Comparison of ENCODE assay signal across 15 cellular contexts in genomic region chr1:9454094-9454418, GRCh38.
DNase-seq lines count a peak whose midpoint lies in the region; ATAC-seq and TF ChIP-seq lines count a peak whose summit lies in the region.
"Had no signal": no experiment of that assay in that cellular context is flagged by ENCODE, and none has a peak within 500 bp of the region (broad histone marks: within the 10 kb centered on the region; RNA-seq: fewer than 3 reads in every experiment).

No MANE protein-coding gene starts in this region.

- H3K27me3 ChIP-seq in DOHH2 (ENCODE audit: control insufficient read depth, low read length) (0 out of 2 replicates have a peak, but pooled peaks cover 2% of the 10 kb centered on the region), Panc1 (ENCODE audit: control insufficient read depth, insufficient read depth, low read length) (no peaks in the 10 kb centered on the region), right lobe of liver (no peaks in the 10 kb centered on the region), thyroid gland (no peaks in the 10 kb centered on the region)

- no peak overlapping the region for H3K27ac Mint-ChIP-seq in activated naive CD4-positive, alpha-beta T cell treated with anti-CD3 and anti-CD28 coated beads for 36 hours
- H3K27ac Mint-ChIP-seq: B cell; CD14-positive monocyte; CD8-positive, alpha-beta T cell had no signal

- H3K4me1 ChIP-seq in DOHH2 (ENCODE audit: control insufficient read depth, low read length) (peaks cover 27% of the 10 kb centered on the region), Panc1 (ENCODE audit: control insufficient read depth, insufficient read depth, low read length) (peaks cover 17% of the 10 kb centered on the region), right lobe of liver (peaks cover 0 to 50% (median 22%) of the 10 kb centered on the region in 4 donors), thyroid gland (peaks cover 2 to 8% of the 10 kb centered on the region in 2 donors)
- H3K4me1 ChIP-seq: HAP-1 had no signal

- H4K20me1 ChIP-seq in DOHH2 (ENCODE audit: control insufficient read depth, insufficient read depth, low read depth, low read length) = no peaks in the 10 kb centered on the region

- no peaks in the 10 kb centered on the region for H3K36me3 Mint-ChIP-seq in activated naive CD4-positive, alpha-beta T cell treated with anti-CD3 and anti-CD28 coated beads for 36 hours (ENCODE audit: low read depth)
- H3K36me3 Mint-ChIP-seq: CD14-positive monocyte; CD8-positive, alpha-beta T cell had no signal

- CTCF ChIA-PET in Panc1 (lab: Charles Lee) = no interaction called here
- CTCF ChIA-PET in activated naive CD4-positive, alpha-beta T cell treated with anti-CD3 and anti-CD28 coated beads for 36 hours (lab: Charles Lee) = interaction anchor here (4.2 to 7.2 kb wide), 2 partner anchors 164 to 186 kb away, joined by 26 to 118 read pairs; partner anchors contain the start of gene SPSB1

- no peaks in the 10 kb centered on the region for H3K4me1 Mint-ChIP-seq in activated naive CD4-positive, alpha-beta T cell treated with anti-CD3 and anti-CD28 coated beads for 36 hours (ENCODE audit: low read depth)
- H3K4me1 Mint-ChIP-seq: CD14-positive monocyte had no signal

- no TSS peak for BruUV-seq in Panc1 (replicated peaks; lab: Mats Ljungman, UMichigan)

- intact Hi-C loops in Panc1 (cut with micrococcal nuclease; ENCODE audit: unreplicated experiment) = loop anchor here (10.0 kb wide), 1 partner anchor 79 kb away; no protein-coding TSS in a partner anchor
- intact Hi-C loops in right lobe of liver (cut with DNase I) = no loop called here
- intact Hi-C loops in activated naive CD4-positive, alpha-beta T cell treated with anti-CD3 and anti-CD28 coated beads for 36 hours (cut with micrococcal nuclease) = no loop called here
- intact Hi-C loops in thyroid gland (cut with DNase I) = no loop called here

- no peaks in the 10 kb centered on the region for H3K27me3 Mint-ChIP-seq in activated naive CD4-positive, alpha-beta T cell treated with anti-CD3 and anti-CD28 coated beads for 36 hours (ENCODE audit: low read depth)
- H3K27me3 Mint-ChIP-seq: B cell had no signal

- peak overlapping the region; percentile 53 for H3K4me2 ChIP-seq in DOHH2 (ENCODE audit: low read length)

- 12% methylated on average over 3 of the region's 6 CpGs for WGBS in right lobe of liver (ENCODE audit: insufficient coverage, low coverage, low lambda C conversion rate, missing lambda C conversion rate)
- WGBS in thyroid gland, 2 donors = 63 to 75% methylated on average over 6 of the region's 6 CpGs

- TF ChIP-seq POLR2A in right lobe of liver (IDR thresholded peaks at IDR 0.05) (no peak), thyroid gland (IDR thresholded peaks at IDR 0.05) (no peak)

- ATAC-seq in Panc1 (no peak), right lobe of liver (peak; percentile 45 to 69 (median 66)), HG03097 (IDR thresholded peaks at IDR 0.05; ENCODE audit: low FRiP score, unreplicated experiment) (no peak)
- ATAC-seq: CD8-positive, alpha-beta T cell had no signal

- DNase-seq in Panc1 (ENCODE audit: low read depth, low spot score) (no peak), right lobe of liver (peak in 2 of 3 donors; percentile 66 to 80), ureter (ENCODE audit: low spot score) (no peak), thyroid gland (no peak)
- no peak for DNase-seq in activated naive CD4-positive, alpha-beta T cell treated with anti-CD3 and anti-CD28 coated beads for 36 hours
- DNase-seq: CD8-positive, alpha-beta T cell; COR-L47; DND-41; GF-D8 had no signal

- no peaks in the 10 kb centered on the region for H3K9me2 ChIP-seq in DOHH2 (replicated peaks; ENCODE audit: control insufficient read depth, low read length)

- in situ Hi-C loops in Panc1 (cut with HindIII; ENCODE audit: low pct_unique_long_range_greater_than_20kb, low sequenced_read_pairs) = no loop called here

- H3K4me3 ChIP-seq in DOHH2 (ENCODE audit: low read length) (0 out of 2 replicates have a peak overlapping the region, but pooled peaks have one; percentile 5), Panc1 (ENCODE audit: low read depth in 2 of 2, low read length in 2 of 2) (no peak overlapping the region), right lobe of liver (peak overlapping the region in 2 of 3 donors; percentile 8 to 38), thyroid gland (replicated peaks in 1 of 3) (no peak overlapping the region)
- H3K4me3 ChIP-seq: HAP-1 had no signal

- no peak overlapping the region for H3K27ac ChIP-seq in DOHH2 (ENCODE audit: low read depth, low read length)
- H3K27ac ChIP-seq in Panc1 (ENCODE audit: low read length) = peak overlapping the region; percentile 39; the same call in 1 of the 2 replicates
- peak overlapping the region; percentile 82 to 95 (median 86) for H3K27ac ChIP-seq in right lobe of liver
- no peak overlapping the region for H3K27ac ChIP-seq in thyroid gland
- H3K27ac ChIP-seq: HL-60 had no signal

- H3K9me3 ChIP-seq in DOHH2 (ENCODE audit: control insufficient read depth, insufficient read depth, low read length) (no peaks in the 10 kb centered on the region), Panc1 (ENCODE audit: control insufficient read depth, insufficient read depth, low read depth, low read length) (no peaks in the 10 kb centered on the region), right lobe of liver (no peaks in the 10 kb centered on the region), thyroid gland (no peaks in the 10 kb centered on the region)
- H3K9me3 ChIP-seq: HAP-1 had no signal

- H3K79me2 ChIP-seq in DOHH2 (ENCODE audit: control insufficient read depth, low read length) = no peaks in the 10 kb centered on the region

- H3K36me3 ChIP-seq in DOHH2 (ENCODE audit: control insufficient read depth, low read length) (no peaks in the 10 kb centered on the region), Panc1 (ENCODE audit: control insufficient read depth, insufficient read depth, low read length) (no peaks in the 10 kb centered on the region), right lobe of liver (no peaks in the 10 kb centered on the region), thyroid gland (no peaks in the 10 kb centered on the region)
- H3K36me3 ChIP-seq: HAP-1 had no signal

- H3K4me3 Mint-ChIP-seq in activated naive CD4-positive, alpha-beta T cell treated with anti-CD3 and anti-CD28 coated beads for 36 hours = no peak overlapping the region
- H3K4me3 Mint-ChIP-seq: B cell; CD14-positive monocyte; CD8-positive, alpha-beta T cell had no signal

- TF ChIP-seq CTCF in DOHH2 (IDR thresholded peaks at IDR 0.05; ENCODE audit: low read depth, low read length, poor library complexity, severe bottlenecking) (no peak), Panc1 (IDR thresholded peaks at IDR 0.05) (no peak), right lobe of liver (IDR thresholded peaks at IDR 0.05) (no peak), thyroid gland (IDR thresholded peaks at IDR 0.05) (no peak)

- no peaks in the 10 kb centered on the region for H3K9me3 Mint-ChIP-seq in activated naive CD4-positive, alpha-beta T cell treated with anti-CD3 and anti-CD28 coated beads for 36 hours
- H3K9me3 Mint-ChIP-seq: CD8-positive, alpha-beta T cell had no signal

- no peaks in the 10 kb centered on the region for H3F3A ChIP-seq in DOHH2 (ENCODE audit: control insufficient read depth, insufficient read depth)

- POLR2A ChIA-PET in Panc1 (lab: Charles Lee) = no interaction called here

Comparison
In these comparisons a context has a peak if more than half of its experiments do, and no peak if none do; other contexts are left out.
1. H3K27ac ChIP-seq: peak in Panc1 (single experiment) and right lobe of liver (3 of 3); none in DOHH2 (single experiment) and thyroid gland (0 of 3).
2. H3K4me3 ChIP-seq: peak in DOHH2 (single experiment) and right lobe of liver (2 of 3); none in Panc1 (0 of 2) and thyroid gland (0 of 3).
3. ATAC-seq: peak in right lobe of liver (4 of 4); none in Panc1 (single experiment) and HG03097 (single experiment).
4. DNase-seq: peak in right lobe of liver (2 of 3); none in Panc1 (single experiment), activated naive CD4-positive, alpha-beta T cell treated with anti-CD3 and anti-CD28 coated beads for 36 hours (single experiment), ureter (single experiment) and thyroid gland (0 of 2).